In the genomic region with DNA sequence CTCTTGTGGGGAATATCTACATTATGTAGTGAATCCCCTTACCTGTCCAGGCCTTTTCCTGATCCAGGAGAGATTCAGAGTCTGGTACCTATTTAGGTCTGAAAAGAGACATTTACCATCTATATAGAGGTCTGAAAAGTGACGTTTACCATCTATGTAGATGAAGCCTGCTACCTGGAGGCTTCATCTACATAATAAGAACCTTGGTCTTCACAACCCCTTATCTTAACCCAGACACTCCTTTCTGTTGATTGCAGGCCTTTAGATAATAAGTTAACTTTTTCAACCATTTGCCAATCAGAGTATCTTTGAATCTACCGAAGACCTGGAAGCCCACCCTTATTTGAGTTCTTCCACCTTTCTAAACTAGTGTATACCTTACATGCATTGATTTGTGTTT, we compare ENCODE assay signal across 21 cellular contexts.
A peak's percentile ranks its signal among the peaks of the same experiment; 100 is the strongest.
DNase-seq lines count a peak whose midpoint lies in the region; ATAC-seq and TF ChIP-seq lines count a peak whose summit lies in the region.
"Had no signal": no experiment of that assay in that cellular context is flagged by ENCODE, and none has a peak within 500 bp of the region (broad histone marks: within the 10 kb centered on the region; RNA-seq: fewer than 3 reads in every experiment).

No MANE protein-coding gene starts in this region.

- H2AK5ac ChIP-seq in H9 (ENCODE audit: insufficient read length, low read length) = no peak overlapping the region

- H4K8ac ChIP-seq in H9 (replicated peaks; ENCODE audit: insufficient read length, low read depth, low read length) = no peak overlapping the region

- no peaks in the 10 kb centered on the region for H3K27me3 Mint-ChIP-seq in H9 (ENCODE audit: low read depth)

- H4K91ac ChIP-seq in H9 (ENCODE audit: insufficient read length, low read depth, low read length) = peak overlapping the region; percentile 68

- H3K4me3 Mint-ChIP-seq in H9 = no peak overlapping the region
- H3K4me3 Mint-ChIP-seq: CD14-positive monocyte had no signal

- H3K79me1 ChIP-seq in H9 (ENCODE audit: insufficient read depth, low read depth, low read length, poor library complexity, severe bottlenecking) = no peaks in the 10 kb centered on the region

- no peak for TF ChIP-seq POLR2A in stomach (IDR thresholded peaks at IDR 0.05)

- no peak overlapping the region for H2BK120ac ChIP-seq in H9 (ENCODE audit: low read depth, low read length, poor library complexity, severe bottlenecking)

- H3K27me3 ChIP-seq in H9 (ENCODE audit: insufficient read depth, low read length) (no peaks in the 10 kb centered on the region), ascending aorta (no peaks in the 10 kb centered on the region), iPS-20b (ENCODE audit: insufficient read depth, low read length) (no peaks in the 10 kb centered on the region), subcutaneous abdominal adipose tissue (ENCODE audit: control insufficient read depth in 5 of 5, insufficient read depth in 4 of 5, low read length in 5 of 5) (no peaks in the 10 kb centered on the region), stomach (no peaks in the 10 kb centered on the region)
- H3K27me3 ChIP-seq: MG63 had no signal

- H3K4me3 ChIP-seq in ascending aorta = no peak overlapping the region
- H3K4me3 ChIP-seq in iPS-20b (ENCODE audit: low read length) = peak overlapping the region; percentile 22; the same call in 1 of the 2 replicates
- no peak overlapping the region for H3K4me3 ChIP-seq in subcutaneous abdominal adipose tissue (ENCODE audit: low read depth in 1 of 5, low read length in 5 of 5)
- no peak overlapping the region for H3K4me3 ChIP-seq in stomach
- H3K4me3 ChIP-seq: GM23248, K562, MG63 had no signal

- no peaks in the 10 kb centered on the region for H4K20me1 ChIP-seq in H9 (ENCODE audit: control insufficient read depth, insufficient read depth, insufficient read length)

- no peak overlapping the region for H3K56ac ChIP-seq in H9 (ENCODE audit: insufficient read length, low read depth, low read length)

- peak overlapping the region; percentile 78 for H2BK12ac ChIP-seq in H9 (ENCODE audit: insufficient read length, low read depth, low read length)

- no peak overlapping the region for H2BK20ac ChIP-seq in H9 (ENCODE audit: low read depth, low read length, poor library complexity, severe bottlenecking)

- intact Hi-C loops in ascending aorta (cut with DNase I) = no loop called here
- intact Hi-C loops in stomach (cut with DNase I; ENCODE audit: low total_unique reads) = no loop called here

- TF ChIP-seq CTCF in H9 (conservative IDR thresholded peaks at IDR 0.05) = no peak
- TF ChIP-seq CTCF in ascending aorta (IDR thresholded peaks at IDR 0.05) = no peak
- no peak for TF ChIP-seq CTCF in stomach (IDR thresholded peaks at IDR 0.05)

- ATAC-seq in HG02571 (IDR thresholded peaks at IDR 0.05; ENCODE audit: unreplicated experiment) = no peak
- ATAC-seq: HCT116, HepG2, K562 had no signal

- no peak overlapping the region for H2BK15ac ChIP-seq in H9 (ENCODE audit: low read depth, low read length)

- peaks cover 14 to 18% of the 10 kb centered on the region in 2 donors for H3K36me3 ChIP-seq in ascending aorta
- peaks cover 30% of the 10 kb centered on the region for H3K36me3 ChIP-seq in iPS-20b (ENCODE audit: insufficient read depth, low read depth, low read length)
- peaks cover 23 to 44% (median 38%) of the 10 kb centered on the region in 5 donors for H3K36me3 ChIP-seq in subcutaneous abdominal adipose tissue (ENCODE audit: control insufficient read depth in 5 of 5, insufficient read depth in 5 of 5, low read length in 5 of 5)
- H3K36me3 ChIP-seq in stomach = peaks cover 4 to 51% (median 38%) of the 10 kb centered on the region in 4 donors

- H3K4me1 Mint-ChIP-seq in H9 = peaks cover 43 to 50% of the 10 kb centered on the region in 2 experiments
- H3K4me1 Mint-ChIP-seq: CD14-positive monocyte had no signal

- H3K23me2 ChIP-seq in H9 (ENCODE audit: insufficient read length, low read depth, low read length, poor library complexity, severe bottlenecking) = no peaks in the 10 kb centered on the region

- H3K9me3 Mint-ChIP-seq in H9 = no peaks in the 10 kb centered on the region
- H3K9me3 Mint-ChIP-seq: CD14-positive monocyte had no signal

- peaks cover 12 to 18% (median 14%) of the 10 kb centered on the region in 3 experiments; a peak in 6 of 7 replicates for H3K36me3 Mint-ChIP-seq in H9 (ENCODE audit: insufficient read depth in 1 of 3, low read depth in 3 of 3)
- H3K36me3 Mint-ChIP-seq: CD14-positive monocyte had no signal

- no peak overlapping the region for H3K9ac ChIP-seq in H9 (ENCODE audit: extremely low read depth, insufficient read length, low read length)
- no peak overlapping the region for H3K9ac ChIP-seq in iPS-20b (ENCODE audit: low read depth, low read length)
- peak overlapping the region in 1 of 5 donors; percentile 1 for H3K9ac ChIP-seq in subcutaneous abdominal adipose tissue (ENCODE audit: low read length in 5 of 5)
- H3K9ac ChIP-seq: GM23248 had no signal

- H3K9me3 ChIP-seq in H9 (ENCODE audit: control insufficient read depth, low read depth, low read length) (no peaks in the 10 kb centered on the region), ascending aorta (no peaks in the 10 kb centered on the region), iPS-20b (ENCODE audit: insufficient read depth, low read depth, low read length) (no peaks in the 10 kb centered on the region), subcutaneous abdominal adipose tissue (ENCODE audit: control insufficient read depth in 5 of 5, low read length in 5 of 5) (no peaks in the 10 kb centered on the region), stomach (no peaks in the 10 kb centered on the region)
- H3K9me3 ChIP-seq: MG63 had no signal

- H2BK5ac ChIP-seq in H9 (ENCODE audit: insufficient read length, low read length) = no peak overlapping the region

- no peak overlapping the region for H3K18ac ChIP-seq in H9 (ENCODE audit: insufficient read length, low read depth, low read length)

- H3K14ac ChIP-seq in H9 (ENCODE audit: insufficient read depth, low read length) = no peak overlapping the region

- no peak overlapping the region for H2AFZ ChIP-seq in H9 (ENCODE audit: low read length)
- H2AFZ ChIP-seq: GM23248 had no signal

- no peak overlapping the region for H3K4me2 ChIP-seq in H9 (ENCODE audit: insufficient read depth, insufficient read length, low read length)

- no peak overlapping the region for H4K5ac ChIP-seq in H9 (ENCODE audit: insufficient read length, low read depth, low read length)

- peak overlapping the region; percentile 85 for H3K27ac ChIP-seq in H9 (ENCODE audit: insufficient read length, low read depth, low read length)
- H3K27ac ChIP-seq in ascending aorta = peak overlapping the region; percentile 91 to 95
- peak overlapping the region; percentile 11 for H3K27ac ChIP-seq in iPS-20b (ENCODE audit: low read length)
- peak overlapping the region; percentile 54 for H3K27ac ChIP-seq in subcutaneous abdominal adipose tissue (ENCODE audit: low read depth, low read length)
- H3K27ac ChIP-seq in stomach = peak overlapping the region in 1 of 5 donors; percentile 4
- H3K27ac ChIP-seq: GM23248, RWPE1 had no signal

- H3K4me1 ChIP-seq in H9 (ENCODE audit: insufficient read depth, low read length) (peaks cover 6% of the 10 kb centered on the region; the same call in 1 of the 2 replicates), ascending aorta (peaks cover 7 to 48% of the 10 kb centered on the region in 2 donors), iPS-20b (ENCODE audit: insufficient read depth, low read length) (peaks cover 32% of the 10 kb centered on the region), subcutaneous abdominal adipose tissue (ENCODE audit: control insufficient read depth in 5 of 5, insufficient read depth in 5 of 5, low read length in 5 of 5) (peaks cover 0 to 6% (median 2%) of the 10 kb centered on the region in 5 donors), stomach (peaks cover 0 to 4% (median 0%) of the 10 kb centered on the region in 4 donors)

- H3K4ac ChIP-seq in H9 (ENCODE audit: low read depth, low read length) = no peak overlapping the region

- DNase-seq in H9 (no peak), ascending aorta (ENCODE audit: low spot score in 2 of 2) (no peak), stomach (no peak), C1 segment of cervical spinal cord (lab: John Stamatoyannopoulos, UW) (no peak), NCI-H510A (lab: John Stamatoyannopoulos, UW) (no peak)
- DNase-seq: GM23248, MG63, NCI-H1048, NCI-H1417 treated with DMSO at 0.1 percent for 48 hours, NCI-H187, NCI-H446 treated with DMSO at 0.1 percent for 48 hours, NCI-H748 treated with DMSO at 0.1 percent for 48 hours, SHP77 treated with DMSO at 0.1 percent for 48 hours had no signal

- no peaks in the 10 kb centered on the region for H3K79me2 ChIP-seq in H9 (ENCODE audit: insufficient read depth, low read length)

- H3K27ac Mint-ChIP-seq in H9 = peak overlapping the region; percentile 45 to 93 (median 87); a peak in 5 of 7 replicates
- H3K27ac Mint-ChIP-seq: CD14-positive monocyte had no signal

- H3T11ph ChIP-seq in H9 (ENCODE audit: low read length) = no peak overlapping the region

- no CpG with 5 or more reads among the region's 2 CpGs for WGBS in H9 (ENCODE audit: extremely low coverage, insufficient read length, low lambda C conversion rate)
- 83 to 93% (median 88%) methylated on average over 2 of the region's 2 CpGs for WGBS in stomach, 5 donors

- TF ChIP-seq EP300 in stomach (IDR thresholded peaks at IDR 0.05) = no peak

- no peak overlapping the region for H3K23ac ChIP-seq in H9 (ENCODE audit: insufficient read length, low read depth, low read length)
